ENCODE assay signal across 11 cellular contexts in the genomic region with DNA sequence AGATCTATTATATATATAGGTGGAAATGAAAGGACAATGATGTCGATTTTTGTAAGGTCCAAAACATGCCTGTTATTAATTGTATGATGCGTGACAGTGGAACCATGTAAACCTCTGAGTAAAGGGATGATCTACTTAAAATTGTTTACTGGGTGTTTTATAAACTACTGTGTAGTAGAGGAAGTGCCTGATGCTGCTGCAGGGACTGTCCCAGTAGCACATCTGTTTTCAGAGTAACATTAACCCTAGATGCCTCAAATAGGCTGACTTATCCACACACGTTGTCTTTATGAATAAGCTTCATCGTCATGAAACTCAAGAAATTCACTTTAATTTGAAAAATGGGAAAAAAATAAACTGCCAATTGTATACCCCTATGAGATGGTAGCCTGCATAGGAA. TPM values are rescaled to one million over a fixed set of nuclear protein-coding genes. Genes with fewer than 3 reads are reported as not detected.
DNase-seq lines count a peak whose midpoint lies in the region; ATAC-seq lines count a peak whose summit lies in the region.
"Had no signal": no experiment of that assay in that cellular context is flagged by ENCODE, and none has a peak within 500 bp of the region (broad histone marks: within the 10 kb centered on the region; RNA-seq: fewer than 3 reads in every experiment).

No MANE protein-coding gene starts in this region.

- H3K27ac Mint-ChIP-seq in activated naive CD4-positive, alpha-beta T cell treated with anti-CD3 and anti-CD28 coated beads, Interleukin-2, amount 10 ng/mL, durations not matched to agents 7 days and 5 days, result peak overlapping the region; percentile 92
- peak overlapping the region; percentile 93 for H3K27ac Mint-ChIP-seq in activated naive CD8-positive, alpha-beta T cell treated with anti-CD3 and anti-CD28 coated beads, Interleukin-2, amount 10 ng/mL, durations not matched to agents 7 days and 5 days

- POLR2A ChIA-PET in activated naive CD8-positive, alpha-beta T cell treated with anti-CD3 and anti-CD28 coated beads, Interleukin-2, amount 10 ng/mL, durations not matched to agents 7 days and 5 days (lab: Charles Lee), result interaction anchor here (0.5 to 7.0 kb wide), 6 partner anchors 10 to 71 kb away, joined by 3 to 77 read pairs (median 3); no protein-coding TSS in a partner anchor

- peaks cover 40% of the 10 kb centered on the region for H3K36me3 Mint-ChIP-seq in activated naive CD4-positive, alpha-beta T cell treated with anti-CD3 and anti-CD28 coated beads, Interleukin-2, amount 10 ng/mL, durations not matched to agents 7 days and 5 days
- peaks cover 5% of the 10 kb centered on the region for H3K36me3 Mint-ChIP-seq in activated naive CD8-positive, alpha-beta T cell treated with anti-CD3 and anti-CD28 coated beads, Interleukin-2, amount 10 ng/mL, durations not matched to agents 7 days and 5 days

- peaks cover 47% of the 10 kb centered on the region for H3K4me1 Mint-ChIP-seq in activated naive CD4-positive, alpha-beta T cell treated with anti-CD3 and anti-CD28 coated beads, Interleukin-2, amount 10 ng/mL, durations not matched to agents 7 days and 5 days
- peaks cover 46% of the 10 kb centered on the region for H3K4me1 Mint-ChIP-seq in activated naive CD8-positive, alpha-beta T cell treated with anti-CD3 and anti-CD28 coated beads, Interleukin-2, amount 10 ng/mL, durations not matched to agents 7 days and 5 days

- peak overlapping the region; percentile 98 for H3K4me3 Mint-ChIP-seq in activated naive CD4-positive, alpha-beta T cell treated with anti-CD3 and anti-CD28 coated beads, Interleukin-2, amount 10 ng/mL, durations not matched to agents 7 days and 5 days
- H3K4me3 Mint-ChIP-seq in activated naive CD8-positive, alpha-beta T cell treated with anti-CD3 and anti-CD28 coated beads, Interleukin-2, amount 10 ng/mL, durations not matched to agents 7 days and 5 days, result peak overlapping the region; percentile 88

- no peaks in the 10 kb centered on the region for H3K27me3 Mint-ChIP-seq in activated naive CD4-positive, alpha-beta T cell treated with anti-CD3 and anti-CD28 coated beads, Interleukin-2, amount 10 ng/mL, durations not matched to agents 7 days and 5 days
- no peaks in the 10 kb centered on the region for H3K27me3 Mint-ChIP-seq in activated naive CD8-positive, alpha-beta T cell treated with anti-CD3 and anti-CD28 coated beads, Interleukin-2, amount 10 ng/mL, durations not matched to agents 7 days and 5 days

- CTCF ChIA-PET in activated naive CD4-positive, alpha-beta T cell treated with anti-CD3 and anti-CD28 coated beads, Interleukin-2, amount 10 ng/mL, durations not matched to agents 7 days and 5 days (lab: Charles Lee), result interaction anchor here (1.9 to 7.4 kb wide), 3 partner anchors 11 to 52 kb away, joined by 6 to 60 read pairs (median 40); no protein-coding TSS in a partner anchor

- no peaks in the 10 kb centered on the region for H3K9me3 Mint-ChIP-seq in activated naive CD4-positive, alpha-beta T cell treated with anti-CD3 and anti-CD28 coated beads, Interleukin-2, amount 10 ng/mL, durations not matched to agents 7 days and 5 days
- no peaks in the 10 kb centered on the region for H3K9me3 Mint-ChIP-seq in activated naive CD8-positive, alpha-beta T cell treated with anti-CD3 and anti-CD28 coated beads, Interleukin-2, amount 10 ng/mL, durations not matched to agents 7 days and 5 days

- DNase-seq in activated naive CD4-positive, alpha-beta T cell treated with anti-CD3 and anti-CD28 coated beads, Interleukin-2, amount 10 ng/mL, durations not matched to agents 7 days and 5 days, result no peak
- DNase-seq in activated naive CD4-positive, alpha-beta T cell (lab: John Stamatoyannopoulos, UW), result no peak
- DNase-seq in activated naive CD8-positive, alpha-beta T cell treated with anti-CD3 and anti-CD28 coated beads, Interleukin-2, amount 10 ng/mL, durations not matched to agents 7 days and 5 days, result no peak
- DNase-seq in NCI-H1417 treated with DMSO at 0.1 percent for 48 hours (lab: John Stamatoyannopoulos, UW) (no peak), KG1 (lab: John Stamatoyannopoulos, UW) (no peak), dedifferentiated amniotic fluid mesenchymal stem cell (ENCODE audit: extremely low spot score) (no peak), NCI-H2107 treated with DMSO at 0.1 percent for 48 hours (lab: John Stamatoyannopoulos, UW; ENCODE audit: unreplicated experiment) (no peak)
- DNase-seq: activated CD4-positive, alpha-beta T cell treated with anti-CD3 and anti-CD28 coated beads, Interleukin-2, amount 50 U/mL, for 4 hours; brain microvascular endothelial cell; NCI-H446 had no signal

- peak; percentile 23 for ATAC-seq in HG03378 (IDR thresholded peaks at IDR 0.05; ENCODE audit: unreplicated experiment)
- ATAC-seq in activated naive CD8-positive, alpha-beta T cell treated with anti-CD3 and anti-CD28 coated beads, Interleukin-2, amount 10 ng/mL, durations not matched to agents 7 days and 5 days (ENCODE audit: low read depth), result no peak

RNA-seq across cellular contexts. Expression of a gene that starts 1.7 kb away (rescaled TPM):
- total RNA-seq in activated naive CD8-positive, alpha-beta T cell treated with anti-CD3 and anti-CD28 coated beads, Interleukin-2, amount 10 ng/mL, durations not matched to agents 7 days and 5 days, result 100 to 1,000 TPM; 132 to 154 TPM
